Comparison of ENCODE assay signal across 8 cellular contexts in the genomic region with DNA sequence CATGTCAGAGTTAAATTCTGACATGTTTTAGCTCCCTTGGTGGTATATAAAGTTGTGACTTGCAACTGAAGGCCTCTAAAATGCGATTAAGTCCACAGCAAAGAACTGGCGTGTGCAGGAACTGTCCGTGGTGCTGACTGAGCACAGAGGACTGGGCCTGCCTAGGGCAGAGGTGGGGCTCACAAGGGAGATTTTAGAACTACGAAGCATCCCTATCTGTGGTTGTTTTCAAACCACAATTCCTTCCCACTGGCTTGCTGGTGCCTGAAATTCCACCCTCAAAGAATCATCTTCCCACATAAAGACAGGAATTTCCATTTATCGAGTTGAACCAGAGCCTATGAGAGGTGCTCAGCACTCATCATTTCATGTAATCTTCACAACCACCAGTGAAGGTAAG. TPM values are rescaled to one million over a fixed set of nuclear protein-coding genes. Genes with fewer than 3 reads are reported as not detected.
DNase-seq lines count a peak whose midpoint lies in the region; ATAC-seq and TF ChIP-seq lines count a peak whose summit lies in the region.

No MANE protein-coding gene starts in this region.

- H3K4me1 ChIP-seq in uterus, result no peaks in the 10 kb centered on the region

- H3K4me3 ChIP-seq in uterus, result no peak overlapping the region

- H3K36me3 ChIP-seq in uterus, result no peaks in the 10 kb centered on the region

- no peak for ATAC-seq in GM18511 (IDR thresholded peaks at IDR 0.05; ENCODE audit: unreplicated experiment)

- no peak for TF ChIP-seq POLR2A in uterus (IDR thresholded peaks at IDR 0.05)

- no peak for TF ChIP-seq CTCF in AG09319 (IDR thresholded peaks at IDR 0.05; ENCODE audit: low read depth, low read length)
- TF ChIP-seq CTCF in uterus (IDR thresholded peaks at IDR 0.05), result no peak

- H3K27ac ChIP-seq in uterus, result no peak overlapping the region

- no peaks in the 10 kb centered on the region for H3K9me3 ChIP-seq in uterus

- peak; percentile 8 for DNase-seq in AG09319 (ENCODE audit: extremely low read depth, low read depth)
- peak in 44 of 76 experiments; percentile 1 to 56 (median 22) for DNase-seq in HUDEP-2 (lab: John Stamatoyannopoulos, UW; ENCODE audit: unreplicated experiment in 76 of 76)
- peak; percentile 75 for DNase-seq in activated CD8-positive, alpha-beta memory T cell treated with anti-CD3 and anti-CD28 coated beads, Interleukin-2, amount 50 U/mL, for 48 hours
- DNase-seq in hepatic stellate cell (ENCODE audit: low spot score), result peak; percentile 34
- DNase-seq in stimulated activated CD8-positive, alpha-beta memory T cell treated with anti-CD3 and anti-CD28 coated beads, Interleukin-4, amount 100 ng/mL, for 48 hours, result peak; percentile 63
- DNase-seq in uterus, result no peak
- no peak for DNase-seq in COR-L47 (lab: John Stamatoyannopoulos, UW)

- H3K27me3 ChIP-seq in uterus, result no peaks in the 10 kb centered on the region

- intact Hi-C loops in uterus (cut with DNase I; ENCODE audit: low total_unique reads), result no loop called here

RNA-seq across cellular contexts. Expression of a gene that starts 30.1 kb away (rescaled TPM):
- 1 to 10 TPM in 1 of 4 donors, under 1 TPM in 3; 0.26 to 5.3 (median 0.61) TPM for total RNA-seq in uterus

RNA-seq across cellular contexts. Expression of a gene that starts 34.6 kb away (rescaled TPM):
- total RNA-seq in uterus, result 1 to 10 TPM in 3 of 4 donors, under 1 TPM in 1; 0.26 to 4.4 (median 2.0) TPM

Comparison
In these comparisons a context has a peak if more than half of its experiments do, and no peak if none do; other contexts are left out.
1. DNase-seq: peak in AG09319 (single experiment), HUDEP-2 (44 of 76), activated CD8-positive, alpha-beta memory T cell treated with anti-CD3 and anti-CD28 coated beads, Interleukin-2, amount 50 U/mL, for 48 hours (single experiment), hepatic stellate cell (single experiment) and stimulated activated CD8-positive, alpha-beta memory T cell treated with anti-CD3 and anti-CD28 coated beads, Interleukin-4, amount 100 ng/mL, for 48 hours (single experiment); none in uterus (0 of 2) and COR-L47 (single experiment).